Comparison of ENCODE assay signal across 19 cellular contexts in the genomic region with DNA sequence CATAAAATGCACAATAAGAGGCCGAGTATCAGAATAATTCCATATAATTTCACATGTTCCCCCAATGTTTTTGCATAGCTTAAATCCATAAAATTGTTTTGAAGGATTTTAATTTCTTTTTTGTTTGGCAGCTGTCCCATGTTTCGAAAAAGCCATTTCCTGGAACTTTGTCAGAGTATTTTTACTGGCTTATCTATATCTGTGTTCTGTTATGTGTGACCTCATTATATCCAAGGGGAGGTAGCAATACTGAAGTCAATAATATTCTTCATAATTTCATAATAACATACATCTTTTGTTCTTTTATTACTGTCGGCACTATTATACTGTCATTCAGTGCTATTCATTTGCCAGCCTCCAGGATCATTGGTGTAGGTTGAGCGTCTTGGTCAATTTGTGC.
"Had no signal": no experiment of that assay in that cellular context is flagged by ENCODE, and none has a peak within 500 bp of the region (broad histone marks: within the 10 kb centered on the region; RNA-seq: fewer than 3 reads in every experiment).

No MANE protein-coding gene starts in this region.

- FAIRE-seq: urothelium cell line had no signal

- H3K9me3 Mint-ChIP-seq: central memory CD8-positive, alpha-beta T cell; naive B cell; stimulated activated effector memory CD8-positive, alpha-beta T cell treated with anti-CD3 and anti-CD28 coated beads, Interleukin-12 subunit alpha, Interleukin-12 subunit beta, amount 100 ng/mL, for 72 hours had no signal

- H3K4me3 ChIP-seq: gastrocnemius medialis, heart right ventricle, left lung, lung, right atrium auricular region, suprapubic skin, thyroid gland had no signal

- H3K4me3 Mint-ChIP-seq: central memory CD8-positive, alpha-beta T cell; naive B cell; nephron progenitor cell; stimulated activated effector memory CD8-positive, alpha-beta T cell treated with anti-CD3 and anti-CD28 coated beads, Interleukin-12 subunit alpha, Interleukin-12 subunit beta, amount 100 ng/mL, for 72 hours; type B pancreatic cell had no signal

- DNase-seq: gastrocnemius medialis; heart right ventricle; islet precursor cell; left lung; mesendoderm; naive B cell; nephron progenitor cell; posterior cingulate gyrus; stimulated activated CD4-positive, alpha-beta T cell treated with anti-CD3 and anti-CD28 coated beads, Interleukin-4, amount 100 ng/mL, for 1 hour; stimulated activated CD8-positive, alpha-beta memory T cell treated with anti-CD3 and anti-CD28 coated beads, Interleukin-4, amount 100 ng/mL, for 48 hours; stimulated activated naive CD8-positive, alpha-beta T cell treated with anti-CD3 and anti-CD28 coated beads, Interleukin-15, Interleukin-2, amounts not matched to agents 100 U/mL and 50 U/mL, for 24 hours; thyroid gland had no signal

- H3K4me1 ChIP-seq: thyroid gland had no signal

- H3K27me3 ChIP-seq: gastrocnemius medialis, heart right ventricle, left lung, right atrium auricular region, suprapubic skin, thyroid gland had no signal

- H3K9me3 ChIP-seq: gastrocnemius medialis, heart right ventricle, left lung, right atrium auricular region, suprapubic skin, thyroid gland had no signal

- H3K4me1 Mint-ChIP-seq: central memory CD8-positive, alpha-beta T cell; nephron progenitor cell had no signal

- H3K27ac ChIP-seq: gastrocnemius medialis, left lung, right atrium auricular region, suprapubic skin, thyroid gland had no signal

- H3K27me3 Mint-ChIP-seq: type B pancreatic cell had no signal

- H3K36me3 Mint-ChIP-seq: naive B cell; stimulated activated effector memory CD8-positive, alpha-beta T cell treated with anti-CD3 and anti-CD28 coated beads, Interleukin-12 subunit alpha, Interleukin-12 subunit beta, amount 100 ng/mL, for 72 hours; type B pancreatic cell had no signal

- H3K27ac Mint-ChIP-seq: naive B cell; nephron progenitor cell; stimulated activated effector memory CD8-positive, alpha-beta T cell treated with anti-CD3 and anti-CD28 coated beads, Interleukin-12 subunit alpha, Interleukin-12 subunit beta, amount 100 ng/mL, for 72 hours; type B pancreatic cell had no signal

- H3K36me3 ChIP-seq: gastrocnemius medialis, heart right ventricle, left lung, right atrium auricular region, suprapubic skin, thyroid gland had no signal
